In genomic region chr3:166340604-166341003, GRCh38 we compare ENCODE assay signal across 33 cellular contexts.
DNase-seq lines count a peak whose midpoint lies in the region; ATAC-seq, FAIRE-seq and TF ChIP-seq lines count a peak whose summit lies in the region.
"Had no signal": no experiment of that assay in that cellular context is flagged by ENCODE, and none has a peak within 500 bp of the region (broad histone marks: within the 10 kb centered on the region; RNA-seq: fewer than 3 reads in every experiment).

No MANE protein-coding gene starts in this region.

- RAD21 ChIA-PET in GM12878 (lab: Charles Lee; ENCODE audit: unreplicated experiment): no interaction called here

- no peak overlapping the region for H3K4me3 Mint-ChIP-seq in Caco-2 (ENCODE audit: unreplicated experiment)
- H3K4me3 Mint-ChIP-seq: B cell; CD14-positive monocyte; CD4-positive, alpha-beta memory T cell; CD4-positive, alpha-beta T cell; CD4-positive, CD25-positive, alpha-beta regulatory T cell; CD8-positive, alpha-beta memory T cell; CD8-positive, alpha-beta T cell had no signal

- H3K4me2 ChIP-seq in GM12878 (ENCODE audit: control insufficient read depth, insufficient read depth) (no peak overlapping the region), neural cell (ENCODE audit: low read length) (no peak overlapping the region)
- H3K4me2 ChIP-seq: A549; BLaER1; BLaER1 treated with 17β-estradiol and CSF1 and Interleukin-3, amounts not matched to agents 10 nM and 100 nM had no signal

- no peaks in the 10 kb centered on the region for H4K20me1 ChIP-seq in GM12878 (ENCODE audit: control insufficient read depth, insufficient read depth)
- no peaks in the 10 kb centered on the region for H4K20me1 ChIP-seq in neural cell (ENCODE audit: insufficient read depth)
- H4K20me1 ChIP-seq: BLaER1; BLaER1 treated with 17β-estradiol and CSF1 and Interleukin-3, amounts not matched to agents 10 nM and 100 nM had no signal

- H3K9me3 ChIP-seq in Caco-2: no peaks in the 10 kb centered on the region
- H3K9me3 ChIP-seq in GM12878 (replicated peaks; ENCODE audit: control insufficient read depth, insufficient read depth, low read length): no peaks in the 10 kb centered on the region
- no peaks in the 10 kb centered on the region for H3K9me3 ChIP-seq in neural cell (ENCODE audit: low read length)
- H3K9me3 ChIP-seq: A549; BE2C; BLaER1; BLaER1 treated with 17β-estradiol and CSF1 and Interleukin-3, amounts not matched to agents 10 nM and 100 nM had no signal

- no peaks in the 10 kb centered on the region for H3K27me3 ChIP-seq in Caco-2 (replicated peaks; ENCODE audit: control insufficient read depth, insufficient read depth, low read length)
- no peaks in the 10 kb centered on the region for H3K27me3 ChIP-seq in GM12878 (replicated peaks in 1 of 2; ENCODE audit: control insufficient read depth in 2 of 2, insufficient read depth in 2 of 2, low read length in 1 of 2)
- H3K27me3 ChIP-seq in neural cell (ENCODE audit: insufficient read depth, low read depth, low read length): no peaks in the 10 kb centered on the region
- H3K27me3 ChIP-seq: BE2C; BLaER1; BLaER1 treated with 17β-estradiol and CSF1 and Interleukin-3, amounts not matched to agents 10 nM and 100 nM had no signal

- no peaks in the 10 kb centered on the region for H3K36me3 ChIP-seq in Caco-2 (ENCODE audit: control insufficient read depth, insufficient read depth, low read length)
- H3K36me3 ChIP-seq in GM12878 (ENCODE audit: control insufficient read depth in 2 of 2, insufficient read depth in 2 of 2, low read length in 1 of 2): no peaks in the 10 kb centered on the region
- no peaks in the 10 kb centered on the region for H3K36me3 ChIP-seq in neural cell (ENCODE audit: insufficient read depth, low read length)
- H3K36me3 ChIP-seq: BE2C; BLaER1; BLaER1 treated with 17β-estradiol and CSF1 and Interleukin-3, amounts not matched to agents 10 nM and 100 nM had no signal

- peaks cover 10% of the 10 kb centered on the region for H3K9me3 Mint-ChIP-seq in Caco-2 (ENCODE audit: unreplicated experiment)

- no peak for TF ChIP-seq RAD21 in GM12878 (IDR thresholded peaks at IDR 0.05; ENCODE audit: insufficient read depth, low read depth, low read length)
- TF ChIP-seq RAD21 in neural cell (conservative IDR thresholded peaks at IDR 0.05): no peak

- no peaks in the 10 kb centered on the region for H3F3A ChIP-seq in neural cell (ENCODE audit: insufficient read depth, low read length, poor library complexity, severe bottlenecking)

- TF ChIP-seq CTCF in Caco-2 (IDR thresholded peaks at IDR 0.05; ENCODE audit: insufficient read depth in 1 of 2, low read depth in 1 of 2, low read length in 1 of 2, severe bottlenecking in 1 of 2, unreplicated experiment in 1 of 2): no peak
- no peak for TF ChIP-seq CTCF in GM12878 (IDR thresholded peaks at IDR 0.05 in 2 of 3, conservative IDR thresholded peaks at IDR 0.05 in 1 of 3; ENCODE audit: control insufficient read depth in 2 of 3, extremely low read depth in 1 of 3, insufficient read depth in 1 of 3, low read depth in 3 of 3, low read length in 3 of 3)
- TF ChIP-seq CTCF in neural cell (IDR thresholded peaks at IDR 0.05; ENCODE audit: poor library complexity, severe bottlenecking): no peak

- H3K9ac ChIP-seq in GM12878 (ENCODE audit: control insufficient read depth, insufficient read depth, low read length) (no peak overlapping the region), neural cell (ENCODE audit: low read length) (no peak overlapping the region)
- H3K9ac ChIP-seq: BLaER1; BLaER1 treated with 17β-estradiol and CSF1 and Interleukin-3, amounts not matched to agents 10 nM and 100 nM had no signal

- CTCF ChIA-PET in Caco-2 (lab: Charles Lee) (no interaction called here), GM12878 (lab: Yijun Ruan, JAX) (interaction anchor here (1.3 kb wide), 1 partner anchor 9 kb away, joined by 4 read pairs; no protein-coding TSS in a partner anchor)

- SMC1A ChIA-PET in GM12878 (lab: Charles Lee; ENCODE audit: uncharacterized antibody, unreplicated experiment): no interaction called here

- in situ Hi-C loops in GM12878 (cut with MboI): no loop called here

- H3K4me1 Mint-ChIP-seq in Caco-2 (ENCODE audit: low read depth, unreplicated experiment): no peaks in the 10 kb centered on the region
- H3K4me1 Mint-ChIP-seq: B cell; CD14-positive monocyte; CD4-positive, alpha-beta memory T cell; CD4-positive, CD25-positive, alpha-beta regulatory T cell; CD8-positive, alpha-beta memory T cell had no signal

- TF ChIP-seq POLR2A in GM12878 (IDR thresholded peaks at IDR 0.05; ENCODE audit: low read depth, low read length): no peak

- H3K9me2 ChIP-seq in neural cell (ENCODE audit: insufficient read depth, low read length): no peaks in the 10 kb centered on the region

- POLR2A ChIA-PET in Caco-2 (lab: Charles Lee): no interaction called here
- POLR2A ChIA-PET in GM12878 (lab: Charles Lee): no interaction called here

- H3K27ac Mint-ChIP-seq in Caco-2 (ENCODE audit: unreplicated experiment): peak overlapping the region; percentile 81
- H3K27ac Mint-ChIP-seq: B cell; CD14-positive monocyte; CD4-positive, alpha-beta memory T cell; CD4-positive, alpha-beta T cell; CD4-positive, CD25-positive, alpha-beta regulatory T cell; CD8-positive, alpha-beta memory T cell; CD8-positive, alpha-beta T cell had no signal

- H3K4me1 ChIP-seq in Caco-2 (peaks cover 26% of the 10 kb centered on the region), GM12878 (ENCODE audit: control insufficient read depth, insufficient read depth, low read length) (no peaks in the 10 kb centered on the region)
- H3K4me1 ChIP-seq: A549; BE2C; BLaER1; BLaER1 treated with 17β-estradiol and CSF1 and Interleukin-3, amounts not matched to agents 10 nM and 100 nM had no signal

- FAIRE-seq in GM12878 (lab: Jason Lieb, UNC): peak; percentile 62
- FAIRE-seq: A549, D721Med had no signal

- DNase-seq in Caco-2: peak in 1 of 2 experiments; percentile 35
- DNase-seq in GM12878 (ENCODE audit: low read depth, low spot score): no peak
- no peak for DNase-seq in NCI-H82 (lab: John Stamatoyannopoulos, UW)
- no peak for DNase-seq in SKM-1 treated with dmso at 0.1 percent for 144 hours (lab: John Stamatoyannopoulos, UW; ENCODE audit: unreplicated experiment)
- DNase-seq: 8988T; ACHN; AML-193; BE2C; C1 segment of cervical spinal cord; Calu3; CD4-positive, alpha-beta memory T cell; CD4-positive, alpha-beta T cell; CD4-positive, CD25-positive, alpha-beta regulatory T cell; CD8-positive, alpha-beta memory T cell; CD8-positive, alpha-beta T cell; COR-L47; DMS 273 treated with DMSO at 0.1 percent for 48 hours; DMS153; DMS53; DMS79; DMS79 treated with DMSO at 0.1 percent for 48 hours; DND-41; EL had no signal

- no peaks in the 10 kb centered on the region for H3K36me3 Mint-ChIP-seq in Caco-2 (ENCODE audit: insufficient read depth, unreplicated experiment)
- H3K36me3 Mint-ChIP-seq: CD14-positive monocyte; CD4-positive, alpha-beta memory T cell; CD4-positive, CD25-positive, alpha-beta regulatory T cell; CD8-positive, alpha-beta memory T cell; CD8-positive, alpha-beta T cell had no signal

- H3K27me3 Mint-ChIP-seq in Caco-2 (ENCODE audit: insufficient read depth, unreplicated experiment): no peaks in the 10 kb centered on the region
- H3K27me3 Mint-ChIP-seq: B cell; CD4-positive, alpha-beta memory T cell; CD4-positive, alpha-beta T cell; CD4-positive, CD25-positive, alpha-beta regulatory T cell; CD8-positive, alpha-beta memory T cell had no signal

- H2AFZ ChIP-seq in GM12878 (ENCODE audit: control insufficient read depth, low read depth, low read length) (no peak overlapping the region), neural cell (ENCODE audit: low read depth, low read length) (no peak overlapping the region)

- TF ChIP-seq EP300 in GM12878 (IDR thresholded peaks at IDR 0.05; ENCODE audit: borderline replicate concordance in 1 of 2, control insufficient read depth in 1 of 2, low read depth in 2 of 2, low read length in 2 of 2) (no peak), neural cell (conservative IDR thresholded peaks at IDR 0.05; ENCODE audit: poor library complexity, severe bottlenecking) (peak; percentile 98)

- no peaks in the 10 kb centered on the region for H3K79me2 ChIP-seq in GM12878 (ENCODE audit: control insufficient read depth, insufficient read depth, low read length)
- H3K79me2 ChIP-seq in neural cell (replicated peaks; ENCODE audit: insufficient read depth, low read length): no peaks in the 10 kb centered on the region

- intact Hi-C loops in Caco-2 (cut with micrococcal nuclease; ENCODE audit: unreplicated experiment): loop anchor here (1.0 to 2.0 kb wide), 3 partner anchors 56 to 136 kb away; no protein-coding TSS in a partner anchor
- intact Hi-C loops in GM12878 (cut with micrococcal nuclease; ENCODE audit: unreplicated experiment): no loop called here

- no TSS peak for BruUV-seq in Caco-2 (replicated peaks; lab: Mats Ljungman, UMichigan)
- no TSS peak for BruUV-seq in GM12878 (replicated peaks; lab: Mats Ljungman, UMichigan)

- no peak overlapping the region for H3K4me3 ChIP-seq in Caco-2 (ENCODE audit: low read depth, low read length)
- H3K4me3 ChIP-seq in GM12878: no peak overlapping the region
- no peak overlapping the region for H3K4me3 ChIP-seq in neural cell (ENCODE audit: low read length)
- H3K4me3 ChIP-seq: A549; BLaER1; BLaER1 treated with 17β-estradiol and CSF1 and Interleukin-3, amounts not matched to agents 10 nM and 100 nM had no signal

- ATAC-seq in GM12878 (no peak), HG03175 (IDR thresholded peaks at IDR 0.05; ENCODE audit: unreplicated experiment) (no peak)
- ATAC-seq: A549; CD8-positive, alpha-beta T cell had no signal

- H3K27ac ChIP-seq in GM12878 (ENCODE audit: control insufficient read depth, insufficient read depth): no peak overlapping the region
- H3K27ac ChIP-seq in neural cell (ENCODE audit: low read length): no peak overlapping the region
- H3K27ac ChIP-seq: 22Rv1; A549; BLaER1; BLaER1 treated with 17β-estradiol and CSF1 and Interleukin-3, amounts not matched to agents 10 nM and 100 nM; C4-2B had no signal

TF ChIP-seq in GM12878, 131 proteins besides CTCF, POLR2A, EP300 and RAD21 (continues in another document):
- no peak for TF ChIP-seq JUND (IDR thresholded peaks at IDR 0.05; ENCODE audit: low read depth, low read length)
- TF ChIP-seq RFX5 (IDR thresholded peaks at IDR 0.05; ENCODE audit: low read depth, low read length): no peak
- no peak for TF ChIP-seq BMI1 (IDR thresholded peaks at IDR 0.05; ENCODE audit: borderline replicate concordance)
- TF ChIP-seq MXI1 (IDR thresholded peaks at IDR 0.05; ENCODE audit: low read depth, low read length): no peak
- no peak for TF ChIP-seq ZZZ3 (IDR thresholded peaks at IDR 0.05; ENCODE audit: control insufficient read depth, insufficient read length, low read depth)
- no peak for TF ChIP-seq CBFB (IDR thresholded peaks at IDR 0.05; ENCODE audit: low read depth)
